ENCODE assay signal across 8 cellular contexts in the genomic region with DNA sequence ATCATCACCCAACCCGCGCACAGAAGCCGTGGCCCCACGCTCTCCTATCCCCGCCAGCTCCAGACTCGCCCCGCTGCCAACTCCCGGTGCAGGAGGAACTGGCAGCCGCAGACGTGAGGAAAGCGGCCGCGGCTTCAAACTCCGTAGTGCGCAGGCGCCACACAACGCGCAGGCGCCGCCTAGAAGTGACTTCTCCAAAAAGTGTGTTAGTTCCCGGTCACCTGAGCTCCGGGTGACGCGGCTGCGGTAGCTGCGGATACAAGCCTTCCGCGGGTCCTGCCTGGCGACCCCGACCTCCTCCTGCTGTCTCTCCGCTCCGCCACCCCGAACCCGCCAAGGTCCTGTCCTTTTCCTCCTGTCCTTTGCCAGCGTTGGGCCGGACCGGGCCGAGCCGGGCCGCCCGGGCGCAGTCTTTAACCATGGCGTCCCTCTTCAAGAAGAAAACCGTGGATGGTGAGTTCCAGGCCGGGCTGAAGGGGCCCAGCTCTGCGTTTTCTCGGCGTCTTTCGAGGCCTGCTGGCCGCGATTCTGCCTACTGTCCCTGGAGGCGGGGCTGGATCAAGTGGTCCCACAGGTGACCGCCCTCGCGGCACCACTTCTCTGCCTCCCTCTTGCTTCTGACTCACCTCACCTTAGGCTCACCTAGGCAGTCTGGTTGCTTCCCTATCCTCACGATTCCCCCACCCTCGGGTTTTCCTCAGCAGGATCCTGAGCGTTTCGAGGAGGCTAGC. TPM values are rescaled to one million over a fixed set of nuclear protein-coding genes. Genes with fewer than 3 reads are reported as not detected.
A peak's percentile ranks its signal among the peaks of the same experiment; 100 is the strongest.
DNase-seq lines count a peak whose midpoint lies in the region; ATAC-seq, FAIRE-seq and TF ChIP-seq lines count a peak whose summit lies in the region.

A gene with protein sequence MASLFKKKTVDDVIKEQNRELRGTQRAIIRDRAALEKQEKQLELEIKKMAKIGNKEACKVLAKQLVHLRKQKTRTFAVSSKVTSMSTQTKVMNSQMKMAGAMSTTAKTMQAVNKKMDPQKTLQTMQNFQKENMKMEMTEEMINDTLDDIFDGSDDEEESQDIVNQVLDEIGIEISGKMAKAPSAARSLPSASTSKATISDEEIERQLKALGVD (plus strand): TSS at position 206 of the 731 bp plus-strand sequence. CDS start 214 bp downstream, at position 420.

- H3K9me3 ChIP-seq in ovary (no peaks in the 10 kb centered on the region), thymus (ENCODE audit: control insufficient read depth) (no peaks in the 10 kb centered on the region)

- H3K27me3 ChIP-seq in ovary, result no peaks in the 10 kb centered on the region
- no peaks in the 10 kb centered on the region for H3K27me3 ChIP-seq in thymus (ENCODE audit: control insufficient read depth, insufficient read depth)

- TF ChIP-seq CTCF in ovary (IDR thresholded peaks at IDR 0.05), result no peak

- ATAC-seq in HG02798 (IDR thresholded peaks at IDR 0.05; ENCODE audit: poor library complexity, unreplicated experiment) (peak; percentile 97), Right ventricle myocardium inferior (peak; percentile 99)

- H3K36me3 ChIP-seq in ovary (no peaks in the 10 kb centered on the region), thymus (ENCODE audit: control insufficient read depth, insufficient read depth) (no peaks in the 10 kb centered on the region)

- H3K4me3 ChIP-seq in ovary (peak within 1 kb of the TSS; percentile 76), thymus (ENCODE audit: low read length) (peak within 1 kb of the TSS; percentile 96)

- TF ChIP-seq EP300 in ovary (IDR thresholded peaks at IDR 0.05), result no peak

- intact Hi-C loops in Right ventricle myocardium inferior (cut with DNase I) (no loop called here), ovary (cut with DNase I) (no loop called here)

- H3K4me1 ChIP-seq in ovary (ENCODE audit: insufficient read depth), result peaks cover 2% of the 10 kb centered on the region
- H3K4me1 ChIP-seq in thymus (ENCODE audit: control insufficient read depth, insufficient read depth, low read length), result peaks cover 3% of the 10 kb centered on the region

- TF ChIP-seq POLR2A in GM12891 (IDR thresholded peaks at IDR 0.05; ENCODE audit: low read depth, low read length), result 0 out of 2 replicates have a peak, but pooled peaks have one; percentile 51
- TF ChIP-seq POLR2A in ovary (IDR thresholded peaks at IDR 0.05), result peak; percentile 86

- peak; percentile 77 for DNase-seq in GM12891 (ENCODE audit: insufficient read length, low spot score)
- DNase-seq in NCI-H1417 treated with DMSO at 0.1 percent for 48 hours (lab: John Stamatoyannopoulos, UW), result peak; percentile 66
- DNase-seq in SW 1271 (lab: John Stamatoyannopoulos, UW), result peak; percentile 38 to 75
- DNase-seq in activated naive CD8-positive, alpha-beta T cell treated with anti-CD3 and anti-CD28 coated beads, Interleukin-2, amount 50 U/mL, for 16 hours (ENCODE audit: low read depth, low spot score), result peak; percentile 79
- DNase-seq in Right ventricle myocardium inferior (ENCODE audit: missing footprints), result peak; percentile 97
- peak; percentile 91 to 97 (median 95) for DNase-seq in ovary

- H3K27ac ChIP-seq in ovary, result peak within 1 kb of the TSS; percentile 80 to 93
- H3K27ac ChIP-seq in thymus (ENCODE audit: low read depth), result peak within 1 kb of the TSS; percentile 92

- peak; percentile 85 for FAIRE-seq in GM12891 (lab: Jason Lieb, UNC)

- 0% methylated on average over 58 to 59 of the region's 59 CpGs for WGBS in ovary, 3 donors
- under 1% methylated on average over 59 of the region's 59 CpGs for WGBS in thymus

TF ChIP-seq in GM12891, 5 proteins besides CTCF, POLR2A, EP300 and RAD21:
- TF ChIP-seq PAX5 (IDR thresholded peaks at IDR 0.05; ENCODE audit: insufficient read depth, low read length, severe bottlenecking) (no peak), POLR2AphosphoS5 (IDR thresholded peaks at IDR 0.05; ENCODE audit: low read depth, low read length) (peak; percentile 67), POU2F2 (IDR thresholded peaks at IDR 0.05; ENCODE audit: low read depth, low read length) (no peak), TAF1 (IDR thresholded peaks at IDR 0.05; ENCODE audit: low read depth, low read length) (peak; percentile 61; the same call in 1 of the 2 replicates), SPI1 (IDR thresholded peaks at IDR 0.05; ENCODE audit: low read depth, low read length) (peak; percentile 69)

RNA-seq across cellular contexts. Expression of the gene that starts here (rescaled TPM):
- 12.3 TPM for polyA plus RNA-seq in GM12891 (2012; ENCODE audit: low read depth, missing spikeins)
- total RNA-seq in Right ventricle myocardium inferior (33.5 TPM), ovary (10 to 100 TPM; 29.0 to 45.3 (median 38.8) TPM)
- polyA plus RNA-seq in ovary (10 to 100 TPM; 26.2 to 31.2 TPM), thymus (30.6 TPM)

Comparison
In these comparisons a context has a peak if more than half of its experiments do, and no peak if none do; other contexts are left out.
1. Peak in every context shown above with its lines: DNase-seq, ATAC-seq, H3K4me3 ChIP-seq and H3K27ac ChIP-seq.